8 cellular contexts compared by ENCODE assay signal in genomic region chr9:122930933-122931850, GRCh38. TPM values are rescaled to one million over a fixed set of nuclear protein-coding genes. Genes with fewer than 3 reads are reported as not detected.
A peak's percentile ranks its signal among the peaks of the same experiment; 100 is the strongest.
DNase-seq lines count a peak whose midpoint lies in the region; ATAC-seq, FAIRE-seq and TF ChIP-seq lines count a peak whose summit lies in the region.

ZBTB26 (minus strand) TSS chr9:122931512; CDS start chr9:122919934, 11,578 bp downstream.

- no peak within 1 kb of the TSS for H3K4me3 Mint-ChIP-seq in central memory CD8-positive, alpha-beta T cell

- H3K36me3 ChIP-seq in kidney (ENCODE audit: control insufficient read depth in 1 of 2, insufficient read depth in 2 of 2, low read length in 2 of 2): peaks cover 0 to under 1% of the 10 kb centered on the region in 2 donors

- H3K4me1 ChIP-seq in kidney (ENCODE audit: control insufficient read depth in 1 of 2, insufficient read depth in 1 of 2, low read depth in 1 of 2, low read length in 2 of 2): peaks cover 8 to 9% of the 10 kb centered on the region in 2 donors

- peak; percentile 95 for ATAC-seq in GM19025 (IDR thresholded peaks at IDR 0.05; ENCODE audit: low read depth, unreplicated experiment)
- peak; percentile 95 for ATAC-seq in HG03280 (IDR thresholded peaks at IDR 0.05; ENCODE audit: unreplicated experiment)
- ATAC-seq in central memory CD8-positive, alpha-beta T cell (replicated peaks; ENCODE audit: extremely low read depth, poor library complexity, severe bottlenecking): peak; percentile 98

- peaks cover 13% of the 10 kb centered on the region for H3K4me1 Mint-ChIP-seq in central memory CD8-positive, alpha-beta T cell

- H3K4me3 ChIP-seq in kidney (ENCODE audit: low read length in 2 of 2): peak within 1 kb of the TSS; percentile 82 to 99

- peak; percentile 41 for FAIRE-seq in kidney (lab: Jason Lieb, UNC)

- no peaks in the 10 kb centered on the region for H3K9me3 ChIP-seq in kidney (ENCODE audit: control insufficient read depth in 1 of 2, low read length in 2 of 2)

- TF ChIP-seq CTCF in AG09319 (IDR thresholded peaks at IDR 0.05; ENCODE audit: low read depth, low read length): no peak
- TF ChIP-seq CTCF in kidney (IDR thresholded peaks at IDR 0.05; ENCODE audit: borderline replicate concordance, extremely low read depth, insufficient read depth): no peak

- DNase-seq in AG09319 (ENCODE audit: extremely low read depth, low read depth): peak; percentile 75
- DNase-seq in NCI-H345 (lab: John Stamatoyannopoulos, UW): peak; percentile 96
- peak; percentile 57 to 75 (median 70) for DNase-seq in activated CD4-positive, CD25-positive, alpha-beta regulatory T cell (lab: John Stamatoyannopoulos, UW)
- DNase-seq in central memory CD8-positive, alpha-beta T cell (ENCODE audit: low spot score in 2 of 2): peak; percentile 77 to 81
- peak; percentile 98 for DNase-seq in kidney
- DNase-seq in stimulated activated CD4-positive, alpha-beta T cell treated with anti-CD3 and anti-CD28 coated beads, Interleukin-15, amount 100 ng/mL, for 24 hours: peak; percentile 95

- H3K9ac ChIP-seq in kidney (ENCODE audit: low read length in 2 of 2): peak within 1 kb of the TSS; percentile 72 to 77

- no peaks in the 10 kb centered on the region for H3K27me3 Mint-ChIP-seq in central memory CD8-positive, alpha-beta T cell

- intact Hi-C loops in kidney (cut with DNase I): no loop called here

- H3K9me3 Mint-ChIP-seq in central memory CD8-positive, alpha-beta T cell: no peaks in the 10 kb centered on the region

- H3K36me3 Mint-ChIP-seq in central memory CD8-positive, alpha-beta T cell (ENCODE audit: insufficient read depth): peaks cover 12% of the 10 kb centered on the region

- H3K27ac Mint-ChIP-seq in central memory CD8-positive, alpha-beta T cell (ENCODE audit: low read depth): peak within 1 kb of the TSS; percentile 96

- H3K27ac ChIP-seq in kidney (ENCODE audit: low read depth in 2 of 2, low read length in 2 of 2): peak within 1 kb of the TSS; percentile 37 to 74

RNA-seq across cellular contexts. Expression of gene ZBTB26, which starts in this region (rescaled TPM):
- 8.2 TPM for total RNA-seq in kidney
- polyA plus RNA-seq in kidney (ENCODE audit: insufficient read depth, low read depth, low replicate concordance): 3.4 TPM

Comparison
In these comparisons a context has a peak if more than half of its experiments do, and no peak if none do; other contexts are left out.
1. Peak in every context shown above with its lines: DNase-seq, ATAC-seq, H3K4me3 ChIP-seq and H3K27ac ChIP-seq.